1 cellular context compared by ENCODE assay signal in the genomic region with DNA sequence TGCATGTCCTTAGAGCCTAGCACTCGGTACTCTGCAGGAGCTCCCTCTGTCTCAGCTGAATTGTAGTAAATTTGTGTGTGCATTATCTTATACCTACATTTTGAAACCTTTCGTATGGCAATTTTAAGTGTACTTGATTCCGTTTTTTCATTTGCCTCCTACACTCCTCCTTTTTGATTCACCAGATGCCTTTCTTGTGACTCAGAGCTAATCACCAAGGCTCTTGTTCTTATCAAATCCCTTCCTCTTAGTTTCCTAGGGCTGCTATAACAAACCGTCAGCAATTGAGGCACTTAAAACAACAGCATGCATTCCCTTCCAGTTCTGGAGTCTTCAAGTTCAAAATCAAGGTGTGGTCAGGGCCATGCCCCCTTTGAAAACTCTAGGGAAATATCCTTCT.
TF ChIP-seq lines count a peak whose summit lies in the region.

No MANE protein-coding gene starts in this region.

TF ChIP-seq in IMR-90, 13 proteins besides CTCF, POLR2A, EP300 and RAD21 (continued from another document):
- no peak for TF ChIP-seq CHD1 (IDR thresholded peaks at IDR 0.05; ENCODE audit: low read depth, low read length)
- no peak for TF ChIP-seq RCOR1 (IDR thresholded peaks at IDR 0.05; ENCODE audit: insufficient replicate concordance, low read length)
- no peak for TF ChIP-seq RFX5 (IDR thresholded peaks at IDR 0.05; ENCODE audit: low read depth, low read length)
TF ChIP-seq in IMR-90: peak in this region for 0.
